25 cellular contexts compared by ENCODE assay signal in genomic region chr2:119638246-119638645, GRCh38.
"Had no signal": no experiment of that assay in that cellular context is flagged by ENCODE, and none has a peak within 500 bp of the region (broad histone marks: within the 10 kb centered on the region; RNA-seq: fewer than 3 reads in every experiment).

No MANE protein-coding gene starts in this region.

- H3K36me3 Mint-ChIP-seq: activated naive CD4-positive, alpha-beta T cell treated with anti-CD3 and anti-CD28 coated beads, Interleukin-2, amount 10 ng/mL, durations not matched to agents 7 days and 5 days; activated naive CD8-positive, alpha-beta T cell treated with anti-CD3 and anti-CD28 coated beads for 36 hours had no signal

- H3K27ac Mint-ChIP-seq: activated CD4-positive, alpha-beta memory T cell treated with anti-CD3 and anti-CD28 coated beads, Interleukin-2, amount 10 ng/mL, durations not matched to agents 7 days and 5 days; activated CD4-positive, alpha-beta T cell treated with anti-CD3 and anti-CD28 coated beads for 36 hours; activated naive CD4-positive, alpha-beta T cell treated with anti-CD3 and anti-CD28 coated beads, Interleukin-2, amount 10 ng/mL, durations not matched to agents 7 days and 5 days; activated naive CD8-positive, alpha-beta T cell treated with anti-CD3 and anti-CD28 coated beads for 36 hours; activated T-cell treated with anti-CD3 and anti-CD28 coated beads, Interleukin-2, amount 50 U/mL, for 72 hours; activated T-helper 2 cell treated with anti-CD3 and anti-CD28 coated beads, Interferon-gamma antibody, Interleukin-2, Interleukin-4, amounts not matched to agents 10 μg/mL and 5 μg/mL and 100 μg/mL, durations not matched to agents 14 hours and 24 hours and 36 hours had no signal

- H3K27me3 Mint-ChIP-seq: activated CD4-positive, alpha-beta T cell treated with anti-CD3 and anti-CD28 coated beads for 36 hours; activated naive CD8-positive, alpha-beta T cell treated with anti-CD3 and anti-CD28 coated beads for 36 hours had no signal

- H3K4me3 Mint-ChIP-seq: activated CD4-positive, alpha-beta memory T cell treated with anti-CD3 and anti-CD28 coated beads, Interleukin-2, amount 10 ng/mL, durations not matched to agents 7 days and 5 days; activated CD4-positive, alpha-beta T cell treated with anti-CD3 and anti-CD28 coated beads for 36 hours; activated naive CD4-positive, alpha-beta T cell treated with anti-CD3 and anti-CD28 coated beads, Interleukin-2, amount 10 ng/mL, durations not matched to agents 7 days and 5 days; activated naive CD8-positive, alpha-beta T cell treated with anti-CD3 and anti-CD28 coated beads for 36 hours; activated T-cell treated with anti-CD3 and anti-CD28 coated beads, Interleukin-2, amount 50 U/mL, for 72 hours had no signal

- H3K27ac ChIP-seq: breast epithelium, Peyer's patch, RWPE1, SJCRH30, VCaP had no signal

- H3K4me1 Mint-ChIP-seq: activated naive CD4-positive, alpha-beta T cell treated with anti-CD3 and anti-CD28 coated beads, Interleukin-2, amount 10 ng/mL, durations not matched to agents 7 days and 5 days had no signal

- H3K36me3 ChIP-seq: breast epithelium, Peyer's patch, SJCRH30 had no signal

- ATAC-seq: activated CD4-positive, alpha-beta T cell treated with anti-CD3 and anti-CD28 coated beads for 36 hours; activated T-cell treated with anti-CD3 and anti-CD28 coated beads, Interleukin-2, amount 50 U/mL, for 72 hours had no signal

- H3K4me2 ChIP-seq: SK-N-SH had no signal

- H3K9ac ChIP-seq: SK-N-SH had no signal

- H3K4me1 ChIP-seq: breast epithelium, Peyer's patch had no signal

- DNase-seq: activated CD4-positive, alpha-beta memory T cell treated with anti-CD3 and anti-CD28 coated beads, Interleukin-2, amount 10 ng/mL, durations not matched to agents 7 days and 5 days; activated CD4-positive, alpha-beta T cell treated with anti-CD3 and anti-CD28 coated beads for 36 hours; activated CD4-positive, alpha-beta T cell treated with anti-CD3 and anti-CD28 coated beads, Interleukin-2, amount 50 U/mL, for 1 hour; activated gamma-delta T cell treated with Interleukin-2 at 50 U/mL for 16 hours; activated naive CD4-positive, alpha-beta T cell treated with anti-CD3 and anti-CD28 coated beads, Interleukin-2, amount 10 ng/mL, durations not matched to agents 7 days and 5 days; activated naive CD8-positive, alpha-beta T cell treated with anti-CD3 and anti-CD28 coated beads for 36 hours; activated T-cell treated with anti-CD3 and anti-CD28 coated beads, Interleukin-2, amount 50 U/mL, for 72 hours; Kasumi-1; KBM-7; NCI-H1105; NCI-H1436; NCI-H1694 treated with DMSO at 0.1 percent for 48 hours; NCI-H2029 treated with DMSO at 0.1 percent for 48 hours; NCI-H345; NCI-H510A; NCI-H526 treated with DMSO at 0.1 percent for 48 hours; Peyer's patch; Right ventricle myocardium superior; SJCRH30; SK-N-SH; T-helper 1 cell had no signal

- H3K9me3 Mint-ChIP-seq: activated CD4-positive, alpha-beta memory T cell treated with anti-CD3 and anti-CD28 coated beads, Interleukin-2, amount 10 ng/mL, durations not matched to agents 7 days and 5 days; activated naive CD4-positive, alpha-beta T cell treated with anti-CD3 and anti-CD28 coated beads, Interleukin-2, amount 10 ng/mL, durations not matched to agents 7 days and 5 days; activated T-helper 2 cell treated with anti-CD3 and anti-CD28 coated beads, Interferon-gamma antibody, Interleukin-2, Interleukin-4, amounts not matched to agents 10 μg/mL and 5 μg/mL and 100 μg/mL, durations not matched to agents 14 hours and 24 hours and 36 hours had no signal

- H3K4me3 ChIP-seq: breast epithelium, Peyer's patch, SJCRH30 had no signal

- H3K27me3 ChIP-seq: Peyer's patch, SJCRH30 had no signal

- H3K9me3 ChIP-seq: breast epithelium, Peyer's patch, SJCRH30, SK-N-SH had no signal
